16 cellular contexts compared by ENCODE assay signal in the genomic region with DNA sequence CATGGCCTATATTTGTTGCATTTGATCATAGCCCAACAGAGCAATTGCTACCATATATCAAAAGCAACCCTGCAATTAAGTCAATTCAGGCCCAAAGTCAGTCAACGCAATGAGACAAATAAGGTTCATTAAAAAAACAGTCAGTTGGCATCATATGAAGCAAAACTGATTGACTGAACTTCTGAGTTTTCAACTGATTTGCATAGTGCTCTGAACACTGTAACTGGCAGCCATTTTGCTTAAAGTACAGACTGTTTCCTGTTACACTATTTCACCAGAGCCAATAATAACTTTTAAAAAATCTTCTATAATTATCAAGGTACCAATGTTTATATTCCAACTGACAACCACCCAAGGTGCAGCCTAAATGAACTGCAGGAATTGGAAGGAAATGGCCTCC.
"Had no signal": no experiment of that assay in that cellular context is flagged by ENCODE, and none has a peak within 500 bp of the region (broad histone marks: within the 10 kb centered on the region; RNA-seq: fewer than 3 reads in every experiment).

No MANE protein-coding gene starts in this region.

- DNase-seq: activated CD4-positive, alpha-beta T cell treated with anti-CD3 and anti-CD28 coated beads for 1 hour; activated CD4-positive, alpha-beta T cell treated with anti-CD3 and anti-CD28 coated beads, Interleukin-2, amount 50 U/mL, for 48 hours; activated CD8-positive, alpha-beta memory T cell treated with anti-CD3 and anti-CD28 coated beads, Interleukin-2, amount 10 ng/mL, durations not matched to agents 7 days and 5 days; activated naive CD4-positive, alpha-beta T cell treated with anti-CD3 and anti-CD28 coated beads for 36 hours; activated T-cell treated with anti-CD3 and anti-CD28 coated beads, Interleukin-2, amount 50 U/mL, for 1 hour; dermis blood vessel endothelial cell; heart left ventricle; left cardiac atrium; lower lobe of right lung; midbrain; pancreas; spleen; upper lobe of right lung had no signal

- ATAC-seq: activated CD8-positive, alpha-beta memory T cell treated with anti-CD3 and anti-CD28 coated beads, Interleukin-2, amount 10 ng/mL, durations not matched to agents 7 days and 5 days; heart left ventricle; left cardiac atrium; lower lobe of right lung; pancreas; sciatic nerve; upper lobe of right lung had no signal

- H3K36me3 ChIP-seq: ascending aorta, heart left ventricle, lower lobe of right lung, pancreas, spleen, upper lobe of right lung had no signal

- H3K27me3 ChIP-seq: ascending aorta, heart left ventricle, pancreas, spleen, upper lobe of right lung had no signal

- H3K4me1 ChIP-seq: ascending aorta, heart left ventricle, lower lobe of right lung, pancreas, upper lobe of right lung had no signal

- H3K9me3 ChIP-seq: ascending aorta, heart left ventricle, lower lobe of right lung, pancreas, spleen, upper lobe of right lung had no signal

- H3K4me3 ChIP-seq: ascending aorta, heart left ventricle, lower lobe of right lung, pancreas, spleen, upper lobe of right lung had no signal

- H3K27ac ChIP-seq: ascending aorta, epithelial cell of prostate, heart left ventricle, lower lobe of right lung, pancreas, upper lobe of right lung had no signal
